8 cellular contexts compared by ENCODE assay signal in the genomic region with DNA sequence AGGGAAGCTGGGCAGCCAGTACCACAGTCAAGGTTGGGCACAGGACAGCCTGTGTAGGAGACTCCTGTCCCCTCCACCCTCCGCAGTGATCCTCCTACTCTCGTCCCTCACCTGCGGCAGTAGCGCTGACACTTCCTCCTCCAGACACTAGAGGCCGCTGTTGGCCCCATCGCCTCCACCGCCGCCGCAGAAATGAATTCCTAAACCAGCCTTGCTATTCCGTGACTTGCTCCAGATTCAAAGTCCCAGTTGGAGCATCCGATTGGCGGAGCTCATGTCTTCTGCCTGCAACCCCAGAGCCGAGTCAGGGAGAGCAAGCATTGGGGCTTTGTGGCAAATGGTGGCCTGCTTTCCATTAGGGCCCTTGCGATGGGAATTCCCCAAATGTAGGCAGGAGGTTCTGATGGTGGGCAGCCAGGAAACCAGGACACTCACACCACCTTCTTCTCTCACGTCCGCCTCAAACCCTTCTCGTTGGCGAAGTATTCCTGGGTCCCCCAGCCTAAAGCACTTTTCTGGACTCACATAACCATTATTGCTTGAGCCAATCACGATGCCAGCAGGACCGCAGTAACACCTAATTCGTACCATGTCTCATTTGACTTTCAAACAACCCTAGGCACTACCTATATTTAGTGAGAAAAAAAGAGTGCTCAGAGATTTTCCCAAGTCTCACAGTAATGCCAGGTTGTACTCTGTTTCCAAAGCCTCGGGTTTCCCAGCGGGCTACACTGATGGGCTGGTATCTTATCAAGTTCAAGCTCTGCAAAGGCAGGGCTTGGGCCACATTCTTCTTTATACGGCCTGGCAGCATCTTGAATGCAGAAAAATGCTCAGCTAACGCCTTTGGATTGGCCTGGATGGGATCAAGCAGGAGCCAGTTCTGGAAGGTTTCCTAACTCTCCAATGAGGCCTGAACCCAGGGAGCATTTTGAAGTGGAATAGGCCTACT. TPM values are rescaled to one million over a fixed set of nuclear protein-coding genes. Genes with fewer than 3 reads are reported as not detected.
DNase-seq lines count a peak whose midpoint lies in the region; ATAC-seq, FAIRE-seq and TF ChIP-seq lines count a peak whose summit lies in the region.

No MANE protein-coding gene starts in this region.

- H3K9me3 ChIP-seq in astrocyte (ENCODE audit: insufficient read depth, low read depth, low read length), result no peaks in the 10 kb centered on the region

- peaks cover 12% of the 10 kb centered on the region for H3K36me3 Mint-ChIP-seq in astrocyte (ENCODE audit: low read depth, unreplicated experiment)

- no peaks in the 10 kb centered on the region for H3K36me3 ChIP-seq in astrocyte (ENCODE audit: insufficient read depth, low read length)

- H3K27me3 Mint-ChIP-seq in astrocyte (ENCODE audit: low read depth, unreplicated experiment), result no peaks in the 10 kb centered on the region

- no peaks in the 10 kb centered on the region for H3K27me3 ChIP-seq in astrocyte (ENCODE audit: insufficient read depth, low read length)

- peaks cover 42% of the 10 kb centered on the region for H3K4me1 ChIP-seq in astrocyte (ENCODE audit: insufficient read depth, low read length)

- peak overlapping the region; percentile 64 for H2AFZ ChIP-seq in astrocyte (ENCODE audit: low read depth, low read length)

- in situ Hi-C loops in Caki2 (cut with HindIII; ENCODE audit: low pct_unique_long_range_greater_than_20kb, low sequenced_read_pairs), result no loop called here

- DNase-seq in Caki2 (ENCODE audit: low read depth), result peak; percentile 82
- peak; percentile 60 for DNase-seq in NCI-H1436 (lab: John Stamatoyannopoulos, UW)
- DNase-seq in T-helper 2 cell, result peak; percentile 45 to 68 (median 63)
- DNase-seq in astrocyte (ENCODE audit: low read depth), result peak; percentile 60
- DNase-seq in hippocampal formation (lab: John Stamatoyannopoulos, UW), result peak; percentile 79 to 81
- DNase-seq in sciatic nerve (ENCODE audit: low spot score), result peak; percentile 89

- FAIRE-seq in astrocyte (lab: Jason Lieb, UNC), result peak; percentile 20

- H3K9ac ChIP-seq in astrocyte (ENCODE audit: low read length), result peak overlapping the region; percentile 83

- peaks cover 48% of the 10 kb centered on the region for H3K4me1 Mint-ChIP-seq in astrocyte (ENCODE audit: low read depth, unreplicated experiment)

- peak; percentile 78 for TF ChIP-seq CTCF in astrocyte (IDR thresholded peaks at IDR 0.05; ENCODE audit: insufficient read depth, low read depth, low read length)

- H3K79me2 ChIP-seq in astrocyte (ENCODE audit: insufficient read depth, low read length), result peaks cover 13% of the 10 kb centered on the region

- H3K4me3 Mint-ChIP-seq in astrocyte (ENCODE audit: unreplicated experiment), result peak overlapping the region; percentile 64

- ATAC-seq in GM21786 (IDR thresholded peaks at IDR 0.05; ENCODE audit: unreplicated experiment) (peak; percentile 20), sciatic nerve (peak; percentile 39), HG03135 (IDR thresholded peaks at IDR 0.05; ENCODE audit: unreplicated experiment) (no peak)

- intact Hi-C loops in sciatic nerve (cut with DNase I), result loop anchor here (2.0 kb wide), 1 partner anchor 19 kb away; no protein-coding TSS in a partner anchor

- peak overlapping the region; percentile 22 for H3K4me3 ChIP-seq in astrocyte (ENCODE audit: insufficient read depth, low read depth, low read length)

- no peaks in the 10 kb centered on the region for H3K9me3 Mint-ChIP-seq in astrocyte (ENCODE audit: unreplicated experiment)

- H3K27ac ChIP-seq in astrocyte (ENCODE audit: low read depth, low read length), result peak overlapping the region; percentile 92

- H4K20me1 ChIP-seq in astrocyte (ENCODE audit: insufficient read depth, low read length), result peaks cover 4% of the 10 kb centered on the region

- H3K4me2 ChIP-seq in astrocyte (ENCODE audit: low read length), result peak overlapping the region; percentile 76

- peak overlapping the region; percentile 98 for H3K27ac Mint-ChIP-seq in astrocyte (ENCODE audit: unreplicated experiment)

RNA-seq across cellular contexts. Expression of a gene that starts 1.2 kb away (rescaled TPM):
- total RNA-seq in Caki2 (2014; rRNA removed; shearing (Covaris generic); ENCODE audit: low replicate concordance), result 17.0 and 50.6 TPM in 2 replicates
- total RNA-seq in astrocyte, result 49.7 and 53.9 TPM in 2 replicates
- total RNA-seq in sciatic nerve, result 120 TPM

RNA-seq across cellular contexts. Expression of a gene that starts 24.3 kb away (rescaled TPM):
- 23.9 and 24.9 TPM in 2 replicates for total RNA-seq in Caki2 (2014; rRNA removed; shearing (Covaris generic); ENCODE audit: low replicate concordance)
- 18.0 and 19.7 TPM in 2 replicates for total RNA-seq in astrocyte
- total RNA-seq in sciatic nerve, result 12.5 TPM

RNA-seq across cellular contexts. Expression of a gene that starts 24.9 kb away (rescaled TPM):
- total RNA-seq in Caki2 (2014; rRNA removed; shearing (Covaris generic); ENCODE audit: low replicate concordance), result 0.10 TPM in 1 of 2 replicates, not detected in the other
- total RNA-seq in astrocyte, result not detected in 2 replicates
- not detected for total RNA-seq in sciatic nerve

RNA-seq across cellular contexts. Expression of a gene that starts 31.2 kb away (rescaled TPM):
- total RNA-seq in Caki2 (2014; rRNA removed; shearing (Covaris generic); ENCODE audit: low replicate concordance), result not detected in 2 replicates
- total RNA-seq in astrocyte (76.6 and 88.2 TPM in 2 replicates), sciatic nerve (0.58 TPM)

RNA-seq across cellular contexts. Expression of a gene that starts 32.7 kb away (rescaled TPM):
- total RNA-seq in Caki2 (2014; rRNA removed; shearing (Covaris generic); ENCODE audit: low replicate concordance), result 45.2 and 60.8 TPM in 2 replicates
- total RNA-seq in astrocyte (19.1 and 20.6 TPM in 2 replicates), sciatic nerve (16.5 TPM)
